Comparison of ENCODE assay signal across 9 cellular contexts in genomic region chr2:98459776-98460175, GRCh38. TPM values are rescaled to one million over a fixed set of nuclear protein-coding genes. Genes with fewer than 3 reads are reported as not detected.
DNase-seq lines count a peak whose midpoint lies in the region; ATAC-seq and TF ChIP-seq lines count a peak whose summit lies in the region.
"Had no signal": no experiment of that assay in that cellular context is flagged by ENCODE, and none has a peak within 500 bp of the region (broad histone marks: within the 10 kb centered on the region; RNA-seq: fewer than 3 reads in every experiment).

No MANE protein-coding gene starts in this region.

- H3K9me3 Mint-ChIP-seq in activated CD4-positive, alpha-beta T cell treated with anti-CD3 and anti-CD28 coated beads, Interleukin-2, amount 10 ng/mL, durations not matched to agents 7 days and 5 days, result no peaks in the 10 kb centered on the region
- no peaks in the 10 kb centered on the region for H3K9me3 Mint-ChIP-seq in central memory CD8-positive, alpha-beta T cell

- no peak for DNase-seq in activated CD4-positive, alpha-beta T cell treated with anti-CD3 and anti-CD28 coated beads, Interleukin-2, amount 10 ng/mL, durations not matched to agents 7 days and 5 days
- no peak for DNase-seq in activated CD4-positive, alpha-beta T cell treated with anti-CD3 and anti-CD28 coated beads, Interleukin-2, amount 50 U/mL, for 48 hours
- DNase-seq in central memory CD8-positive, alpha-beta T cell (ENCODE audit: low spot score in 2 of 2), result no peak
- peak; percentile 15 for DNase-seq in stimulated activated naive CD8-positive, alpha-beta T cell treated with anti-CD3 and anti-CD28 coated beads, Interleukin-15, Interleukin-2, amounts not matched to agents 100 U/mL and 50 U/mL, for 24 hours
- DNase-seq in NCI-H146 treated with DMSO at 0.1 percent for 48 hours (lab: John Stamatoyannopoulos, UW; ENCODE audit: unreplicated experiment), result no peak
- DNase-seq in GM13976 (ENCODE audit: low spot score), result no peak
- no peak for DNase-seq in DMS79 treated with DMSO at 0.1 percent for 48 hours (lab: John Stamatoyannopoulos, UW)
- DNase-seq: activated CD4-positive, alpha-beta T cell treated with anti-CD3 and anti-CD28 coated beads, Interleukin-2, amount 50 U/mL, for 4 hours had no signal

- H3K36me3 Mint-ChIP-seq in activated CD4-positive, alpha-beta T cell treated with anti-CD3 and anti-CD28 coated beads, Interleukin-2, amount 10 ng/mL, durations not matched to agents 7 days and 5 days (ENCODE audit: low read depth), result peaks cover 56% of the 10 kb centered on the region
- peaks cover 20% of the 10 kb centered on the region for H3K36me3 Mint-ChIP-seq in central memory CD8-positive, alpha-beta T cell (ENCODE audit: insufficient read depth)

- no peak for TF ChIP-seq CTCF in GM13976 (IDR thresholded peaks at IDR 0.05; ENCODE audit: borderline replicate concordance, control extremely low read depth, extremely low read depth, insufficient read depth, missing control alignments)

- peak overlapping the region; percentile 51 for H3K4me3 Mint-ChIP-seq in activated CD4-positive, alpha-beta T cell treated with anti-CD3 and anti-CD28 coated beads, Interleukin-2, amount 10 ng/mL, durations not matched to agents 7 days and 5 days
- peak overlapping the region; percentile 44 for H3K4me3 Mint-ChIP-seq in central memory CD8-positive, alpha-beta T cell

- H3K27ac Mint-ChIP-seq in activated CD4-positive, alpha-beta T cell treated with anti-CD3 and anti-CD28 coated beads, Interleukin-2, amount 10 ng/mL, durations not matched to agents 7 days and 5 days, result peak overlapping the region; percentile 93
- H3K27ac Mint-ChIP-seq in central memory CD8-positive, alpha-beta T cell (ENCODE audit: low read depth), result peak overlapping the region; percentile 90

- peak; percentile 23 for ATAC-seq in HG03521 (IDR thresholded peaks at IDR 0.05; ENCODE audit: unreplicated experiment)
- ATAC-seq in central memory CD8-positive, alpha-beta T cell (replicated peaks; ENCODE audit: extremely low read depth, poor library complexity, severe bottlenecking), result no peak
- ATAC-seq in stimulated activated naive CD8-positive, alpha-beta T cell treated with anti-CD3 and anti-CD28 coated beads, Interleukin-15, Interleukin-2, amounts not matched to agents 100 U/mL and 50 U/mL, for 24 hours, result no peak

- no peaks in the 10 kb centered on the region for H3K27me3 Mint-ChIP-seq in activated CD4-positive, alpha-beta T cell treated with anti-CD3 and anti-CD28 coated beads, Interleukin-2, amount 10 ng/mL, durations not matched to agents 7 days and 5 days
- H3K27me3 Mint-ChIP-seq in central memory CD8-positive, alpha-beta T cell, result no peaks in the 10 kb centered on the region

- POLR2A ChIA-PET in activated CD4-positive, alpha-beta T cell treated with anti-CD3 and anti-CD28 coated beads, Interleukin-2, amount 10 ng/mL, durations not matched to agents 7 days and 5 days (lab: Charles Lee), result no interaction called here

- H3K4me1 Mint-ChIP-seq in activated CD4-positive, alpha-beta T cell treated with anti-CD3 and anti-CD28 coated beads, Interleukin-2, amount 10 ng/mL, durations not matched to agents 7 days and 5 days, result peaks cover 89% of the 10 kb centered on the region
- peaks cover 84% of the 10 kb centered on the region for H3K4me1 Mint-ChIP-seq in central memory CD8-positive, alpha-beta T cell

- in situ Hi-C loops in GM13976 (cut with MboI; ENCODE audit: low sequenced_read_pairs, unreplicated experiment), result no loop called here

- CTCF ChIA-PET in activated CD4-positive, alpha-beta T cell treated with anti-CD3 and anti-CD28 coated beads, Interleukin-2, amount 10 ng/mL, durations not matched to agents 7 days and 5 days (lab: Charles Lee), result interaction anchor here (1.0 to 3.4 kb wide), 4 partner anchors 9 to 20 kb away, joined by 3 to 15 read pairs (median 10); no protein-coding TSS in a partner anchor

RNA-seq across cellular contexts. Expression of gene INPP4A, which starts 15.1 kb away (rescaled TPM):
- total RNA-seq in activated CD4-positive, alpha-beta T cell treated with anti-CD3 and anti-CD28 coated beads, Interleukin-2, amount 10 ng/mL, durations not matched to agents 7 days and 5 days, result 100 to 1,000 TPM; 140 to 165 TPM
